ENCODE assay signal across 8 cellular contexts in genomic region chr17:15645561-15646312, GRCh38. TPM values are rescaled to one million over a fixed set of nuclear protein-coding genes. Genes with fewer than 3 reads are reported as not detected.
DNase-seq lines count a peak whose midpoint lies in the region; ATAC-seq, FAIRE-seq and TF ChIP-seq lines count a peak whose summit lies in the region.
"Not testable (repeated sequence)": the region's sequence is repeated elsewhere in the genome, so short reads cannot be mapped to it uniquely, and the experiment has no call there.

No MANE protein-coding gene starts in this region.

- H2BK5ac ChIP-seq in mesendoderm (ENCODE audit: low read length) = not testable (repeated sequence)

- H2BK120ac ChIP-seq in mesendoderm (ENCODE audit: low read depth, low read length) = not testable (repeated sequence)

- POLR2A ChIA-PET in HCT116 (lab: Charles Lee) = not testable (repeated sequence)

- not testable (repeated sequence) for H3K56ac ChIP-seq in mesendoderm (ENCODE audit: low read length)

- not testable (repeated sequence) for H3K9me3 ChIP-seq in HCT116 (ENCODE audit: control insufficient read depth in 1 of 2, insufficient read depth in 1 of 2, low read depth in 1 of 2, low read length in 2 of 2); small intestine (ENCODE audit: control insufficient read depth, low read depth)

- not testable (repeated sequence) for BruUV-seq in HCT116 (replicated peaks; lab: Mats Ljungman, UMichigan)

- not testable (repeated sequence) for H4K8ac ChIP-seq in mesendoderm (ENCODE audit: low read depth, low read length)

- not testable (repeated sequence) for H3K4ac ChIP-seq in mesendoderm (ENCODE audit: low read depth, low read length)

- ATAC-seq in HCT116 = peak; percentile 54

- H3K9me2 ChIP-seq in HCT116 (ENCODE audit: insufficient read depth) = not testable (repeated sequence)

- peak overlapping the region; percentile 56 for H3K9ac ChIP-seq in HCT116 (ENCODE audit: low read length)
- not testable (repeated sequence) for H3K9ac ChIP-seq in mesendoderm (ENCODE audit: low read length)

- not testable (repeated sequence) for H2BK15ac ChIP-seq in mesendoderm (replicated peaks; ENCODE audit: low read depth)

- TF ChIP-seq POLR2A in HCT116 (IDR thresholded peaks at IDR 0.05; ENCODE audit: borderline replicate concordance, extremely low read depth, insufficient read depth, insufficient read length) = not testable (repeated sequence)

- H3K36me3 Mint-ChIP-seq in T-helper 2 cell treated with Interferon-gamma antibody and Interleukin-4, amounts not matched to agents 5 μg/mL and 100 μg/mL, for 36 hours (ENCODE audit: low read depth) = not testable (repeated sequence)

- H3K27ac Mint-ChIP-seq in T-helper 2 cell treated with Interferon-gamma antibody and Interleukin-4, amounts not matched to agents 5 μg/mL and 100 μg/mL, for 36 hours = peak overlapping the region; percentile 36

- not testable (repeated sequence) for H3K79me1 ChIP-seq in mesendoderm (ENCODE audit: low read length)

- peaks cover 46 to 66% of the 10 kb centered on the region in 2 experiments for H3K4me1 ChIP-seq in HCT116 (ENCODE audit: control insufficient read depth in 1 of 2, insufficient read depth in 2 of 2, low read length in 2 of 2)
- not testable (repeated sequence) for H3K4me1 ChIP-seq in mesendoderm (ENCODE audit: control insufficient read depth, low read depth, low read length); small intestine (ENCODE audit: control insufficient read depth in 2 of 2, insufficient read depth in 1 of 2, low read depth in 1 of 2, low read length in 1 of 2)

- no CpG with 5 or more reads among the region's 9 CpGs for WGBS in mesendoderm (ENCODE audit: extremely low coverage, insufficient coverage, low lambda C conversion rate)
- 12 to 36% (median 23%) methylated on average over 9 of the region's 9 CpGs for WGBS in small intestine, 3 donors

- H3K27me3 ChIP-seq in HCT116 (ENCODE audit: insufficient read depth, low read length); mesendoderm (ENCODE audit: insufficient read depth, low read length, poor library complexity); small intestine (ENCODE audit: control insufficient read depth in 2 of 2, insufficient read depth in 2 of 2, low read length in 2 of 2): not testable (repeated sequence)

- not testable (repeated sequence) for H3K9me3 Mint-ChIP-seq in T-helper 2 cell treated with Interferon-gamma antibody and Interleukin-4, amounts not matched to agents 5 μg/mL and 100 μg/mL, for 36 hours

- FAIRE-seq in small intestine (lab: Jason Lieb, UNC) = not testable (repeated sequence)

- not testable (repeated sequence) for H3K27me3 Mint-ChIP-seq in T-helper 2 cell treated with Interferon-gamma antibody and Interleukin-4, amounts not matched to agents 5 μg/mL and 100 μg/mL, for 36 hours (ENCODE audit: low read depth)

- peaks cover 17% of the 10 kb centered on the region for H3K4me1 Mint-ChIP-seq in T-helper 2 cell treated with Interferon-gamma antibody and Interleukin-4, amounts not matched to agents 5 μg/mL and 100 μg/mL, for 36 hours (ENCODE audit: low read depth)

- intact Hi-C loops in HCT116 (cut with micrococcal nuclease) = not testable (repeated sequence)

- CTCF ChIA-PET in HCT116 (lab: Charles Lee) = not testable (repeated sequence)

- RAD21 ChIA-PET in HCT116 (lab: Charles Lee; ENCODE audit: low non-redundant PET in 1 of 2, low total read pairs in 2 of 2, uncharacterized antibody in 2 of 2, unreplicated experiment in 2 of 2) = not testable (repeated sequence)

- not testable (repeated sequence) for H4K5ac ChIP-seq in mesendoderm (ENCODE audit: low read length)

- H3K4me3 Mint-ChIP-seq in T-helper 2 cell treated with Interferon-gamma antibody and Interleukin-4, amounts not matched to agents 5 μg/mL and 100 μg/mL, for 36 hours = not testable (repeated sequence)

- not testable (repeated sequence) for H2AK5ac ChIP-seq in mesendoderm (ENCODE audit: low read length)

- TF ChIP-seq RAD21 in HCT116 (IDR thresholded peaks at IDR 0.05; ENCODE audit: low read depth) = not testable (repeated sequence)

- peak overlapping the region; percentile 64 for H3K4me2 ChIP-seq in HCT116 (ENCODE audit: low read length)
- H3K4me2 ChIP-seq in mesendoderm (ENCODE audit: low read length) = not testable (repeated sequence)

- H3K18ac ChIP-seq in mesendoderm (ENCODE audit: low read length) = not testable (repeated sequence)

- not testable (repeated sequence) for H2AFZ ChIP-seq in HCT116 (ENCODE audit: low read depth, low read length, poor library complexity, severe bottlenecking)

- DNase-seq in COLO668 (lab: John Stamatoyannopoulos, UW; ENCODE audit: unreplicated experiment) (peak; percentile 68), NCI-H2171 treated with DMSO at 0.1 percent for 48 hours (lab: John Stamatoyannopoulos, UW) (peak; percentile 53), cardiac fibroblast (ENCODE audit: low read depth in 2 of 2) (peak; percentile 65 to 76), glomerular visceral epithelial cell (ENCODE audit: extremely low spot score) (peak; percentile 86), mesendoderm (peak; percentile 82), small intestine (peak; percentile 83)
- DNase-seq in HCT116 (ENCODE audit: low read depth, low spot score); T-helper 2 cell treated with Interferon-gamma antibody and Interleukin-4, amounts not matched to agents 5 μg/mL and 100 μg/mL, for 36 hours (ENCODE audit: low spot score): not testable (repeated sequence)

- H3K36me3 ChIP-seq in HCT116 (ENCODE audit: control insufficient read depth in 1 of 2, insufficient read depth in 2 of 2, low read length in 2 of 2); mesendoderm (ENCODE audit: control insufficient read depth, insufficient read depth, low read length); small intestine (ENCODE audit: control insufficient read depth in 2 of 2, insufficient read depth in 2 of 2, low read length in 2 of 2): not testable (repeated sequence)

- not testable (repeated sequence) for H3K79me2 ChIP-seq in HCT116 (ENCODE audit: insufficient read depth, low read length); mesendoderm (ENCODE audit: control insufficient read depth, insufficient read depth, low read length)

- H3K27ac ChIP-seq in HCT116 (ENCODE audit: low read depth, low read length) (peak overlapping the region; percentile 71), small intestine (ENCODE audit: low read depth in 1 of 2, low read length in 1 of 2) (peak overlapping the region; percentile 34 to 81)
- not testable (repeated sequence) for H3K27ac ChIP-seq in mesendoderm (ENCODE audit: low read depth, low read length)

- peak overlapping the region in 1 of 2 experiments; percentile 20; a peak in 2 of 4 replicates for H3K4me3 ChIP-seq in HCT116 (replicated peaks in 1 of 2; ENCODE audit: low read depth in 1 of 2, low read length in 2 of 2)
- not testable (repeated sequence) for H3K4me3 ChIP-seq in cardiac fibroblast (replicated peaks in 1 of 2; ENCODE audit: low read depth in 2 of 2, low read length in 2 of 2); mesendoderm (ENCODE audit: low read length); small intestine (ENCODE audit: low read depth in 1 of 2, low read length in 2 of 2)

- H3K23ac ChIP-seq in mesendoderm (ENCODE audit: low read length) = not testable (repeated sequence)

- H4K20me1 ChIP-seq in HCT116 (ENCODE audit: insufficient read depth) = not testable (repeated sequence)

- TF ChIP-seq CTCF in HCT116 (IDR thresholded peaks at IDR 0.05 in 2 of 3, conservative IDR thresholded peaks at IDR 0.05 in 1 of 3; ENCODE audit: borderline replicate concordance in 1 of 3, insufficient read depth in 1 of 3, low read depth in 2 of 3, low read length in 2 of 3); cardiac fibroblast (IDR thresholded peaks at IDR 0.05; ENCODE audit: low read depth, low read length): not testable (repeated sequence)

TF ChIP-seq in HCT116, 20 proteins besides CTCF, POLR2A, EP300 and RAD21:
- 0 out of 2 replicates have a peak, but pooled peaks have one; percentile 13 for TF ChIP-seq JUND (IDR thresholded peaks at IDR 0.05)
- TF ChIP-seq FOSL1 (IDR thresholded peaks at IDR 0.05; ENCODE audit: low read depth) = peak; percentile 27; the same call in 1 of the 2 replicates
- peak; percentile 26; the same call in 1 of the 2 replicates for TF ChIP-seq SRF (IDR thresholded peaks at IDR 0.05; ENCODE audit: low read depth)

RNA-seq across cellular contexts. Expression of gene FBXW10B, which starts 26.2 kb away (rescaled TPM):
- total RNA-seq in HCT116 (2021; ENCODE audit: unreplicated experiment) = 1.2 TPM
- polyA plus RNA-seq in HCT116 (2012) = 0.70 and 1.3 TPM in 2 replicates
- polyA plus RNA-seq in mesendoderm (2013, experiment 1 of 2) = 0.07 TPM
- 0.07 TPM for polyA plus RNA-seq in mesendoderm (2013, experiment 2 of 2)
- polyA plus RNA-seq in small intestine = 1 to 10 TPM in 1 of 3 donors, under 1 TPM in 1, not detected in 1; 0.81 to 1.0 TPM

RNA-seq across cellular contexts. Expression of gene TRIM16, which starts 38.4 kb away (rescaled TPM):
- total RNA-seq in HCT116 (2021; ENCODE audit: unreplicated experiment) = 33.8 TPM
- 27.9 and 32.4 TPM in 2 replicates for polyA plus RNA-seq in HCT116 (2012)
- polyA plus RNA-seq in mesendoderm (2013, experiment 1 of 2) = 8.4 TPM
- polyA plus RNA-seq in mesendoderm (2013, experiment 2 of 2) = 8.6 TPM
- 10 to 100 TPM; 16.5 to 22.2 (median 20.1) TPM for polyA plus RNA-seq in small intestine

RNA-seq across cellular contexts. Expression of gene ZNF286A, which starts 53.8 kb away (rescaled TPM):
- total RNA-seq in HCT116 (2021; ENCODE audit: unreplicated experiment) = 37.0 TPM
- polyA plus RNA-seq in HCT116 (2012) = 13.0 and 13.1 TPM in 2 replicates
- polyA plus RNA-seq in mesendoderm (2013, experiment 1 of 2) = 42.2 TPM
- 41.7 TPM for polyA plus RNA-seq in mesendoderm (2013, experiment 2 of 2)
- polyA plus RNA-seq in small intestine = 1 to 10 TPM; 2.2 to 6.2 (median 2.5) TPM
